1 cellular context compared by ENCODE assay signal in the genomic region with DNA sequence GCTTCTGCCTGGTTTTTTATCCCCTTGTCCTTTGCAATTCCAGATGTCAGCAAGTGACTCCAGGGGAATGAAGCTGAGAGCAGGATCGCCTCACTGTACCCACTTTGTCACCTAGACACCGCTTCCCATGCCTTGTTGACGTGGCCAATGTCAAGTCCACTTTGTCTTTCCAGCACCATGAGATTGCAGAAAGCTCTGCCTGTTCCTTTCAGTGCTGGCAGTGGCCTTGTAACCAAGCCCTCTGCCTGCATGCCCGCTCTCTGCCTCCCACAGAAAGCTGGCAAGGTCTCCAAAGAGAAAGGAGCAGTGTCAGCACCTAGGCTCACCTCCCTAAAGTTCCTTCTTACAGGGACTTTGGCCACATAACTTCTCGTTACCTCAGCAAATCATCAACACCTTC.
TF ChIP-seq lines count a peak whose summit lies in the region.

No MANE protein-coding gene starts in this region.

TF ChIP-seq in SK-N-SH treated with all-trans-retinoic acid at 6 μM for 48 hours, 23 proteins besides CTCF, POLR2A, EP300 and RAD21 (continued from another document):
- no peak for TF ChIP-seq CREB5 (CRISPR knock-in tag; IDR thresholded peaks at IDR 0.05; ENCODE audit: low read depth)
